15 cellular contexts compared by ENCODE assay signal in genomic region chr1:91584309-91584708, GRCh38.
DNase-seq lines count a peak whose midpoint lies in the region; ATAC-seq and TF ChIP-seq lines count a peak whose summit lies in the region.
"Had no signal": no experiment of that assay in that cellular context is flagged by ENCODE, and none has a peak within 500 bp of the region (broad histone marks: within the 10 kb centered on the region; RNA-seq: fewer than 3 reads in every experiment).

No MANE protein-coding gene starts in this region.

- H4K5ac ChIP-seq in IMR-90 (ENCODE audit: low read depth, low read length): no peak overlapping the region; the same call in 1 of the 2 replicates

- peak overlapping the region; percentile 89 for H3K4ac ChIP-seq in IMR-90 (ENCODE audit: low read depth, low read length)

- H2BK15ac ChIP-seq in IMR-90 (ENCODE audit: low read depth, low read length): peak overlapping the region; percentile 73

- no peak for DNase-seq in IMR-90
- DNase-seq in esophagus squamous epithelium (lab: John Stamatoyannopoulos, UW): no peak
- no peak for DNase-seq in vagina (ENCODE audit: extremely low spot score in 2 of 2)
- DNase-seq in epidermal melanocyte (ENCODE audit: insufficient read length, low spot score): no peak
- no peak for DNase-seq in amniotic stem cell (lab: John Stamatoyannopoulos, UW)
- DNase-seq: CD4-positive, alpha-beta T cell; KG1; NCI-H1092; NCI-H2081 treated with DMSO at 0.1 percent for 48 hours; NCI-H524 had no signal

- no peak overlapping the region for H3K4me2 ChIP-seq in IMR-90 (ENCODE audit: low read depth, low read length)

- peak overlapping the region; percentile 85 for H2AK5ac ChIP-seq in IMR-90 (ENCODE audit: low read depth, low read length)

- H4K8ac ChIP-seq in IMR-90 (ENCODE audit: low read depth in 2 of 2, low read length in 2 of 2): peak overlapping the region; percentile 33 to 88; a peak in 3 of 4 replicates

- ATAC-seq in IMR-90 (ENCODE audit: low read depth): no peak
- no peak for ATAC-seq in GM19324 (IDR thresholded peaks at IDR 0.05; ENCODE audit: low FRiP score, unreplicated experiment)
- ATAC-seq: HCT116, Panc1 had no signal

- no peaks in the 10 kb centered on the region for H3K36me3 ChIP-seq in IMR-90 (ENCODE audit: control insufficient read depth, insufficient read depth, low read length)
- no peaks in the 10 kb centered on the region for H3K36me3 ChIP-seq in esophagus squamous epithelium
- H3K36me3 ChIP-seq in muscle layer of duodenum (ENCODE audit: control insufficient read depth in 1 of 2, insufficient read depth in 2 of 2, low read length in 2 of 2): no peaks in the 10 kb centered on the region
- H3K36me3 ChIP-seq in vagina: no peaks in the 10 kb centered on the region

- peak overlapping the region; percentile 81 for H3K18ac ChIP-seq in IMR-90 (ENCODE audit: low read depth, low read length)

- peak overlapping the region; percentile 93 for H2BK20ac ChIP-seq in IMR-90 (ENCODE audit: low read depth, low read length)

- TF ChIP-seq CTCF in IMR-90 (conservative IDR thresholded peaks at IDR 0.05; ENCODE audit: low read depth, low read length) (no peak), esophagus squamous epithelium (IDR thresholded peaks at IDR 0.05) (no peak), vagina (IDR thresholded peaks at IDR 0.05) (no peak)

- peaks cover 13% of the 10 kb centered on the region for H3K4me1 ChIP-seq in IMR-90 (ENCODE audit: control insufficient read depth, insufficient read depth, low read length)
- peaks cover 0 to 11% (median 0%) of the 10 kb centered on the region in 3 donors for H3K4me1 ChIP-seq in esophagus squamous epithelium
- peaks cover 0 to 13% of the 10 kb centered on the region in 2 donors for H3K4me1 ChIP-seq in muscle layer of duodenum (ENCODE audit: control insufficient read depth in 1 of 2, insufficient read depth in 2 of 2, low read length in 2 of 2)
- peaks cover 26% of the 10 kb centered on the region for H3K4me1 ChIP-seq in vagina

- H3K79me1 ChIP-seq in IMR-90 (ENCODE audit: low read depth in 1 of 2, low read length in 2 of 2): no peaks in the 10 kb centered on the region

- CTCF ChIA-PET in IMR-90 (lab: Yijun Ruan, JAX): no interaction called here

- TF ChIP-seq POLR2A in IMR-90 (IDR thresholded peaks at IDR 0.05; ENCODE audit: low read depth, low read length) (no peak), esophagus squamous epithelium (IDR thresholded peaks at IDR 0.05) (no peak), vagina (IDR thresholded peaks at IDR 0.05) (no peak)

- H2AK9ac ChIP-seq in IMR-90 (replicated peaks; ENCODE audit: low read depth, low read length, poor library complexity): no peak overlapping the region

- peak overlapping the region; percentile 50; the same call in 1 of the 2 replicates for H3K14ac ChIP-seq in IMR-90 (replicated peaks; ENCODE audit: low read depth, low read length)

- H3K4me3 ChIP-seq in IMR-90 (ENCODE audit: insufficient read depth, low read depth, low read length) (no peak overlapping the region), esophagus squamous epithelium (no peak overlapping the region), muscle layer of duodenum (ENCODE audit: low read depth in 1 of 2, low read length in 2 of 2) (no peak overlapping the region), vagina (no peak overlapping the region)
- H3K4me3 ChIP-seq: SK-N-MC had no signal

- peak overlapping the region; percentile 44 for H2BK5ac ChIP-seq in IMR-90 (ENCODE audit: low read depth, low read length, poor library complexity, severe bottlenecking)

- no peaks in the 10 kb centered on the region for H3K27me3 ChIP-seq in IMR-90 (ENCODE audit: control insufficient read depth, insufficient read depth, low read length)
- no peaks in the 10 kb centered on the region for H3K27me3 ChIP-seq in esophagus squamous epithelium
- no peaks in the 10 kb centered on the region for H3K27me3 ChIP-seq in muscle layer of duodenum (ENCODE audit: low read depth, low read length)
- no peaks in the 10 kb centered on the region for H3K27me3 ChIP-seq in vagina

- H3K27ac ChIP-seq in IMR-90 (ENCODE audit: insufficient read depth, low read length): no peak overlapping the region
- peak overlapping the region in 3 of 4 donors; percentile 42 to 85 (median 66) for H3K27ac ChIP-seq in esophagus squamous epithelium
- peak overlapping the region; percentile 17 for H3K27ac ChIP-seq in muscle layer of duodenum (ENCODE audit: low read length)
- H3K27ac ChIP-seq in vagina: peak overlapping the region; percentile 92
- H3K27ac ChIP-seq: SK-N-MC had no signal

- peak overlapping the region; percentile 94 for H2BK120ac ChIP-seq in IMR-90 (ENCODE audit: low read depth, low read length)

- intact Hi-C loops in IMR-90 (cut with micrococcal nuclease): no loop called here
- intact Hi-C loops in esophagus squamous epithelium (cut with DNase I): no loop called here
- intact Hi-C loops in vagina (cut with DNase I): no loop called here

- TF ChIP-seq RAD21 in IMR-90 (IDR thresholded peaks at IDR 0.05; ENCODE audit: low read length): no peak

- peak overlapping the region; percentile 54; the same call in 1 of the 2 replicates for H3K23ac ChIP-seq in IMR-90 (ENCODE audit: low read depth, low read length)

- no peak overlapping the region for H2AFZ ChIP-seq in IMR-90 (replicated peaks; ENCODE audit: low read length, poor library complexity)

- H3K9me1 ChIP-seq in IMR-90 (ENCODE audit: insufficient read depth, low read length): peaks cover 20% of the 10 kb centered on the region

- in situ Hi-C loops in IMR-90 (cut with MboI; ENCODE audit: low sequenced_read_pairs): no loop called here

- H3K9me3 ChIP-seq in IMR-90 (ENCODE audit: control insufficient read depth, insufficient read depth, low read length) (no peaks in the 10 kb centered on the region), esophagus squamous epithelium (no peaks in the 10 kb centered on the region), muscle layer of duodenum (ENCODE audit: control insufficient read depth in 1 of 2, low read length in 2 of 2) (no peaks in the 10 kb centered on the region), vagina (no peaks in the 10 kb centered on the region)

- no peaks in the 10 kb centered on the region; the same call in 1 of the 2 replicates for H4K20me1 ChIP-seq in IMR-90 (ENCODE audit: insufficient read depth, low read length)

- WGBS in IMR-90 (ENCODE audit: extremely low coverage in 2 of 2, insufficient read length in 1 of 2), 2 experiments: 80% methylated on average over 1 of the region's 4 CpGs; no CpG with 5 or more reads in 1 of the 2 experiments
- 75 to 83% methylated on average over 4 of the region's 4 CpGs for WGBS in esophagus squamous epithelium, 2 donors

- no peak overlapping the region for H3K56ac ChIP-seq in IMR-90 (ENCODE audit: extremely low read depth, insufficient read depth, low read length)

- BruUV-seq in IMR-90 (replicated peaks; lab: Mats Ljungman, UMichigan): no TSS peak

- dilution Hi-C loops in IMR-90 (cut with HindIII; ENCODE audit: low sequenced_read_pairs, unreplicated experiment): no loop called here

- POLR2A ChIA-PET in IMR-90 (lab: Charles Lee; ENCODE audit: unreplicated experiment): no interaction called here

- peak overlapping the region; percentile 78 for H4K91ac ChIP-seq in IMR-90 (ENCODE audit: insufficient read depth, low read depth, low read length)

- no peak overlapping the region for H3K9ac ChIP-seq in IMR-90 (ENCODE audit: low read depth, low read length)

TF ChIP-seq in IMR-90, 13 proteins besides CTCF, POLR2A, EP300 and RAD21:
- TF ChIP-seq BHLHE40 (IDR thresholded peaks at IDR 0.05; ENCODE audit: low read depth, low read length) (no peak), MAZ (IDR thresholded peaks at IDR 0.05; ENCODE audit: borderline replicate concordance, low read depth, low read length) (no peak)
